Comparison of ENCODE assay signal across 7 cellular contexts in the genomic region with DNA sequence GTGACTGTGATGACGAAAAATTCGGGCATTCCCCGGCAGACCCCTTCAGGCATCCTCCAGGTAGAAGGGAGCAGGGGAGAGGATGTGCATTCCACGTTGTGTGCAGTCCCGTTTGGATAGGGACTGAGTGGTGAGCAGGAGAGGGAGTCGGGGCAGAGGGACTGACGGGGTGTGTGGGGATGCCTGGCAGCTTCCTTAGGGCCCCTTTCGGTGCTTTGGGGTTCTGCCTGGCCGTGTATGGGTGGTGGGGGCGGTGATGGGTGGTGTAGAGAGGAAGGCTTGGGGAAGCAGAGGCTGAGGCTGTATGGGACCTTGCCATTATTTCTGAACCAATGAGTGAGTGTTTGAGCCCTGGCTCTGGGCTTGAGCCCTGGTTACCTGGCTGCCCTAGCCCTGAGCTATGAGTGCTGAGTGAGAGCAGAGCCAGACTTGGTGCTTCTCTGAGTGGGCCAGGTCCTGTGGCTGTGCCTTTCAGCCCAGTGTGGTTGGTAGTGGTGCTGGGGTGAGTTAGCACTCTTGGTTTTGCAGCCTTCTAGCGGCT. TPM values are rescaled to one million over a fixed set of nuclear protein-coding genes. Genes with fewer than 3 reads are reported as not detected.
DNase-seq lines count a peak whose midpoint lies in the region; ATAC-seq and TF ChIP-seq lines count a peak whose summit lies in the region.

No MANE protein-coding gene starts in this region.

- ATAC-seq in GM21825 (IDR thresholded peaks at IDR 0.05; ENCODE audit: unreplicated experiment) = no peak

- H3K9me3 ChIP-seq in PC-9 (ENCODE audit: insufficient read depth, low read depth) = no peaks in the 10 kb centered on the region

- no peaks in the 10 kb centered on the region for H3K27me3 ChIP-seq in PC-9 (ENCODE audit: insufficient read depth, low read depth)

- no peaks in the 10 kb centered on the region for H3K27me3 Mint-ChIP-seq in dendritic cell treated with granulocyte-macrophage colony-stimulating factor and Interleukin-4, amounts not matched to agents 40 ng/mL and 50 ng/mL, for 4 days
- no peaks in the 10 kb centered on the region for H3K27me3 Mint-ChIP-seq in nephron (ENCODE audit: low read depth)

- H2AFZ ChIP-seq in PC-9 = peak overlapping the region; percentile 66

- peaks cover 12% of the 10 kb centered on the region for H4K20me1 ChIP-seq in PC-9 (ENCODE audit: insufficient read depth)

- H3K4me3 Mint-ChIP-seq in dendritic cell treated with granulocyte-macrophage colony-stimulating factor and Interleukin-4, amounts not matched to agents 40 ng/mL and 50 ng/mL, for 4 days = peak overlapping the region; percentile 99
- peak overlapping the region; percentile 93 to 97 (median 97) for H3K4me3 Mint-ChIP-seq in nephron

- H3K4me1 ChIP-seq in PC-9 (replicated peaks; ENCODE audit: insufficient read depth) = peaks cover 23% of the 10 kb centered on the region

- H3K4me3 ChIP-seq in GM12875 (ENCODE audit: low read depth, low read length) = peak overlapping the region; percentile 57
- H3K4me3 ChIP-seq in PC-9 = peak overlapping the region; percentile 97

- no peaks in the 10 kb centered on the region for H3K9me3 Mint-ChIP-seq in dendritic cell treated with granulocyte-macrophage colony-stimulating factor and Interleukin-4, amounts not matched to agents 40 ng/mL and 50 ng/mL, for 4 days
- H3K9me3 Mint-ChIP-seq in nephron = no peaks in the 10 kb centered on the region

- H3K9me2 ChIP-seq in PC-9 (ENCODE audit: insufficient read depth) = no peaks in the 10 kb centered on the region

- peaks cover 9% of the 10 kb centered on the region for H3F3A ChIP-seq in PC-9 (ENCODE audit: insufficient read depth, low read depth)

- DNase-seq in PC-9 (no peak), nucleus accumbens (lab: John Stamatoyannopoulos, UW) (no peak), NCI-H2081 (lab: John Stamatoyannopoulos, UW) (no peak)

- H3K36me3 Mint-ChIP-seq in dendritic cell treated with granulocyte-macrophage colony-stimulating factor and Interleukin-4, amounts not matched to agents 40 ng/mL and 50 ng/mL, for 4 days (ENCODE audit: low read depth) = peaks cover 89% of the 10 kb centered on the region
- peaks cover 17% of the 10 kb centered on the region for H3K36me3 Mint-ChIP-seq in nephron (ENCODE audit: low read depth)

- H3K27ac Mint-ChIP-seq in dendritic cell treated with granulocyte-macrophage colony-stimulating factor and Interleukin-4, amounts not matched to agents 40 ng/mL and 50 ng/mL, for 4 days = peak overlapping the region; percentile 99
- H3K27ac Mint-ChIP-seq in nephron = peak overlapping the region; percentile 86 to 93 (median 93)

- H3K4me2 ChIP-seq in PC-9 = peak overlapping the region; percentile 81

- CTCF ChIA-PET in PC-9 (lab: Charles Lee) = no interaction called here

- peaks cover 18% of the 10 kb centered on the region for H3K36me3 ChIP-seq in PC-9 (ENCODE audit: low read depth)

- H3K27ac ChIP-seq in PC-9 = no peak overlapping the region

- peaks cover 79% of the 10 kb centered on the region for H3K4me1 Mint-ChIP-seq in dendritic cell treated with granulocyte-macrophage colony-stimulating factor and Interleukin-4, amounts not matched to agents 40 ng/mL and 50 ng/mL, for 4 days (ENCODE audit: low read depth)
- H3K4me1 Mint-ChIP-seq in nephron = peaks cover 43% of the 10 kb centered on the region

- POLR2A ChIA-PET in PC-9 (lab: Charles Lee; ENCODE audit: unreplicated experiment) = interaction anchor here (0.6 to 1.0 kb wide), 2 partner anchors 9 to 81 kb away, joined by 4 to 6 read pairs; a partner anchor contains a TSS

- intact Hi-C loops in PC-9 (cut with micrococcal nuclease; ENCODE audit: unreplicated experiment) = no loop called here
- intact Hi-C loops in dendritic cell treated with granulocyte-macrophage colony-stimulating factor and Interleukin-4, amounts not matched to agents 40 ng/mL and 50 ng/mL, for 4 days (cut with micrococcal nuclease) = no loop called here

- BruUV-seq in PC-9 (replicated peaks; lab: Mats Ljungman, UMichigan) = no TSS peak

- TF ChIP-seq CTCF in GM12875 (IDR thresholded peaks at IDR 0.05; ENCODE audit: borderline replicate concordance, insufficient read depth, low read depth, low read length) (no peak), PC-9 (conservative IDR thresholded peaks at IDR 0.05) (no peak), nephron (IDR thresholded peaks at IDR 0.05; ENCODE audit: unreplicated experiment in 3 of 3) (no peak)

- peaks cover 30% of the 10 kb centered on the region for H3K79me2 ChIP-seq in PC-9 (ENCODE audit: low read depth)

RNA-seq across cellular contexts. Expression of a gene that starts 0.9 kb away (rescaled TPM):
- 195 and 199 TPM in 2 replicates for total RNA-seq in PC-9 (2021)

RNA-seq across cellular contexts. Expression of a gene that starts 8.9 kb away (rescaled TPM):
- not detected in 2 replicates for total RNA-seq in PC-9 (2021)

RNA-seq across cellular contexts. Expression of a gene that starts 18.5 kb away (rescaled TPM):
- total RNA-seq in PC-9 (2021) = not detected in 2 replicates

RNA-seq across cellular contexts. Expression of a gene that starts 33.5 kb away (rescaled TPM):
- 4.7 and 5.0 TPM in 2 replicates for total RNA-seq in PC-9 (2021)
